ENCODE assay signal across 8 cellular contexts in the genomic region with DNA sequence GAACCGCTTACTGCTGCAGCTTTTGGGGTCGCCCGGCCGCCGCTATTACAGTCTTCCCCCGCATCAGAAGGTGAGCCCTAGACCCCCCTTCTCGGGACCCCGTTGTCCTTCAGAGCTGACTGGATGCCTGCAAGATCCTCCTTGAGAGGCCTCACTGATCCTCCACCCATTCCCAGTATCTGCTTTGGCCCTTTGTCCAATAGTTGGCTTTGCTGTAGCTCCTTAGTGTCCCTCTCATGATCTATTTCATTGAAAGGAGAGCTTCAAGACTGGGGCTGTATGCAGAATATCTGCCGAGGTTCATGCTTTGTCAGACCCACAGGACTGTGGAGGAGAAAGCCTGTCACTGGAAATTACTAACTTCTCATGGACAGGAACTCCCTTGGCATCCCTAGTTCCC. TPM values are rescaled to one million over a fixed set of nuclear protein-coding genes. Genes with fewer than 3 reads are reported as not detected.
A peak's percentile ranks its signal among the peaks of the same experiment; 100 is the strongest.
DNase-seq lines count a peak whose midpoint lies in the region; ATAC-seq and TF ChIP-seq lines count a peak whose summit lies in the region.

No MANE protein-coding gene starts in this region.

- H3K36me3 ChIP-seq in left ventricle myocardium inferior: peaks cover 29% of the 10 kb centered on the region

- H3K27ac ChIP-seq in left ventricle myocardium inferior (replicated peaks): peak overlapping the region; percentile 95

- H3K4me3 ChIP-seq in left ventricle myocardium inferior: peak overlapping the region; percentile 79

- peak overlapping the region; percentile 99 to 100 for H3K27ac Mint-ChIP-seq in activated naive CD4-positive, alpha-beta T cell treated with anti-CD3 and anti-CD28 coated beads, Interleukin-2, amount 50 U/mL, for 72 hours

- H3K36me3 Mint-ChIP-seq in activated naive CD4-positive, alpha-beta T cell treated with anti-CD3 and anti-CD28 coated beads, Interleukin-2, amount 50 U/mL, for 72 hours: peaks cover 18 to 36% of the 10 kb centered on the region in 2 donors

- DNase-seq in NCI-H1092 treated with DMSO at 0.1 percent for 48 hours (lab: John Stamatoyannopoulos, UW): peak; percentile 23
- no peak for DNase-seq in NCI-H1092 (lab: John Stamatoyannopoulos, UW)
- DNase-seq in activated naive CD4-positive, alpha-beta T cell treated with anti-CD3 and anti-CD28 coated beads, Interleukin-2, amount 50 U/mL, for 72 hours (ENCODE audit: low spot score in 2 of 2): no peak
- no peak for DNase-seq in left ventricle myocardium inferior
- DNase-seq in renal cortical epithelial cell (ENCODE audit: low read depth): peak; percentile 18
- no peak for DNase-seq in NK-92 (lab: John Stamatoyannopoulos, UW; ENCODE audit: unreplicated experiment)
- DNase-seq in occipital lobe (lab: John Stamatoyannopoulos, UW): no peak

- peak; percentile 8 for ATAC-seq in HG03135 (IDR thresholded peaks at IDR 0.05; ENCODE audit: unreplicated experiment)
- peak in 1 of 2 donors; percentile 1 for ATAC-seq in activated naive CD4-positive, alpha-beta T cell treated with anti-CD3 and anti-CD28 coated beads, Interleukin-2, amount 50 U/mL, for 72 hours

- TF ChIP-seq CTCF in left ventricle myocardium inferior (IDR thresholded peaks at IDR 0.05; ENCODE audit: borderline replicate concordance): no peak

- H3K27me3 ChIP-seq in left ventricle myocardium inferior (ENCODE audit: low read depth): no peaks in the 10 kb centered on the region

- H3K9me3 Mint-ChIP-seq in activated naive CD4-positive, alpha-beta T cell treated with anti-CD3 and anti-CD28 coated beads, Interleukin-2, amount 50 U/mL, for 72 hours: no peaks in the 10 kb centered on the region

- intact Hi-C loops in left ventricle myocardium inferior (cut with micrococcal nuclease): no loop called here

- no peaks in the 10 kb centered on the region for H3K9me3 ChIP-seq in left ventricle myocardium inferior (replicated peaks)

- peaks cover 71% of the 10 kb centered on the region for H3K4me1 ChIP-seq in left ventricle myocardium inferior

RNA-seq across cellular contexts. Expression of a gene that starts 0.5 kb away (rescaled TPM):
- total RNA-seq in activated naive CD4-positive, alpha-beta T cell treated with anti-CD3 and anti-CD28 coated beads, Interleukin-2, amount 50 U/mL, for 72 hours: 10 to 100 TPM; 37.4 to 46.4 TPM
- 176 TPM for total RNA-seq in left ventricle myocardium inferior
- total RNA-seq in renal cortical epithelial cell: 41.0 and 47.9 TPM in 2 replicates
- 46.5 TPM for total RNA-seq in occipital lobe

RNA-seq across cellular contexts. Expression of a gene that starts 48.1 kb away (rescaled TPM):
- 1 to 10 TPM; 1.2 to 2.5 TPM for total RNA-seq in activated naive CD4-positive, alpha-beta T cell treated with anti-CD3 and anti-CD28 coated beads, Interleukin-2, amount 50 U/mL, for 72 hours
- total RNA-seq in left ventricle myocardium inferior (2.2 TPM), renal cortical epithelial cell (3.0 and 7.4 TPM in 2 replicates), occipital lobe (2.0 TPM)

RNA-seq across cellular contexts. Expression of a gene that starts 48.4 kb away (rescaled TPM):
- 10 to 100 TPM; 16.9 to 20.1 TPM for total RNA-seq in activated naive CD4-positive, alpha-beta T cell treated with anti-CD3 and anti-CD28 coated beads, Interleukin-2, amount 50 U/mL, for 72 hours
- total RNA-seq in left ventricle myocardium inferior (7.6 TPM), renal cortical epithelial cell (28.5 and 44.0 TPM in 2 replicates), occipital lobe (52.6 TPM)

Comparison
In these comparisons a context has a peak if more than half of its experiments do, and no peak if none do; other contexts are left out.
1. DNase-seq: peak in NCI-H1092 treated with DMSO at 0.1 percent for 48 hours (single experiment) and renal cortical epithelial cell (single experiment); none in NCI-H1092 (single experiment), activated naive CD4-positive, alpha-beta T cell treated with anti-CD3 and anti-CD28 coated beads, Interleukin-2, amount 50 U/mL, for 72 hours (0 of 2), left ventricle myocardium inferior (single experiment), NK-92 (single experiment) and occipital lobe (single experiment).